24 cellular contexts compared by ENCODE assay signal in genomic region chr17:69388791-69389442, GRCh38.
"Had no signal": no experiment of that assay in that cellular context is flagged by ENCODE, and none has a peak within 500 bp of the region (broad histone marks: within the 10 kb centered on the region; RNA-seq: fewer than 3 reads in every experiment).

No MANE protein-coding gene starts in this region.

- DNase-seq: activated CD4-positive, alpha-beta memory T cell treated with anti-CD3 and anti-CD28 coated beads for 36 hours; activated CD4-positive, alpha-beta T cell treated with anti-CD3 and anti-CD28 coated beads, Interleukin-2, amount 10 ng/mL, durations not matched to agents 24 days and 14 days; activated CD4-positive, CD25-positive, alpha-beta regulatory T cell treated with anti-CD3 and anti-CD28 coated beads, Interleukin-2, amount 50 U/mL, for 72 hours; activated CD8-positive, alpha-beta memory T cell treated with anti-CD3 and anti-CD28 coated beads, Interleukin-2, amount 50 U/mL, for 48 hours; activated naive CD8-positive, alpha-beta T cell treated with anti-CD3 and anti-CD28 coated beads, Interleukin-2, amount 50 U/mL, for 24 hours; activated T-cell treated with anti-CD3 and anti-CD28 coated beads, Interleukin-2, amount 50 U/mL, for 48 hours; effector memory CD8-positive, alpha-beta T cell; erythroblast; foreskin melanocyte; heart right ventricle; naive thymus-derived CD4-positive, alpha-beta T cell; pancreas; retina; stimulated activated CD4-positive, alpha-beta T cell treated with anti-CD3 and anti-CD28 coated beads, Interleukin-12 subunit alpha, Interleukin-12 subunit beta, amount 100 ng/mL, for 4 hours; stimulated activated CD4-positive, alpha-beta T cell treated with anti-CD3 and anti-CD28 coated beads, Interleukin-4, amount 100 ng/mL, for 24 hours; stomach; T-helper 2 cell; tibial artery had no signal

- H3K4me3 ChIP-seq: heart right ventricle, pancreas, prostate gland, skin epidermis, stomach, tibial artery had no signal

- H3K4me1 ChIP-seq: heart right ventricle, prostate gland, tibial artery had no signal

- H3K36me3 ChIP-seq: heart right ventricle, pancreas, prostate gland, stomach, tibial artery had no signal

- H3K27ac ChIP-seq: heart right ventricle, pancreas, prostate gland, skin epidermis, stomach, tibial artery had no signal

- H3K9me3 ChIP-seq: heart right ventricle, pancreas, prostate gland, stomach, tibial artery had no signal

- FAIRE-seq: bronchial epithelial cell, colon, pancreas had no signal

- ATAC-seq: activated naive CD8-positive, alpha-beta T cell treated with anti-CD3 and anti-CD28 coated beads, Interleukin-2, amount 50 U/mL, for 24 hours; effector memory CD8-positive, alpha-beta T cell; heart right ventricle; naive thymus-derived CD4-positive, alpha-beta T cell; pancreas; sciatic nerve; stimulated activated effector memory CD8-positive, alpha-beta T cell treated with anti-CD3 and anti-CD28 coated beads, Interleukin-12 subunit alpha, Interleukin-12 subunit beta, amount 100 ng/mL, for 72 hours had no signal

- H3K27me3 ChIP-seq: pancreas, stomach, tibial artery had no signal
